Comparison of ENCODE assay signal across 15 cellular contexts in genomic region chr18:45731706-45732105, GRCh38. TPM values are rescaled to one million over a fixed set of nuclear protein-coding genes. Genes with fewer than 3 reads are reported as not detected.
DNase-seq lines count a peak whose midpoint lies in the region; ATAC-seq and TF ChIP-seq lines count a peak whose summit lies in the region.
"Had no signal": no experiment of that assay in that cellular context is flagged by ENCODE, and none has a peak within 500 bp of the region (broad histone marks: within the 10 kb centered on the region; RNA-seq: fewer than 3 reads in every experiment).

No MANE protein-coding gene starts in this region.

- DNase-seq in IMR-90: no peak
- DNase-seq in SJSA1 (ENCODE audit: low read depth in 1 of 2, low spot score in 2 of 2): no peak
- DNase-seq in fibroblast of villous mesenchyme (ENCODE audit: low read depth): peak; percentile 32
- no peak for DNase-seq in smooth muscle cell (lab: John Stamatoyannopoulos, UW; ENCODE audit: unreplicated experiment)
- DNase-seq in neuronal stem cell (ENCODE audit: low spot score): no peak
- DNase-seq in cerebellum (ENCODE audit: low spot score): no peak
- DNase-seq in GDM1 (lab: John Stamatoyannopoulos, UW): no peak
- DNase-seq: CD8-positive, alpha-beta T cell; COR-L47; GOT3; H9 had no signal

- ATAC-seq in IMR-90 (ENCODE audit: low read depth): no peak
- ATAC-seq: CD8-positive, alpha-beta T cell; K562 had no signal

- no peak overlapping the region for H2AFZ ChIP-seq in IMR-90 (replicated peaks; ENCODE audit: low read length, poor library complexity)
- no peak overlapping the region for H2AFZ ChIP-seq in smooth muscle cell (ENCODE audit: low read depth)
- H2AFZ ChIP-seq in neuronal stem cell (ENCODE audit: low read length): no peak overlapping the region

- intact Hi-C loops in IMR-90 (cut with micrococcal nuclease): no loop called here

- H2BK120ac ChIP-seq in IMR-90 (ENCODE audit: low read depth, low read length) (peak overlapping the region; percentile 96), neuronal stem cell (ENCODE audit: low read depth, low read length) (no peak overlapping the region)

- BruUV-seq in IMR-90 (replicated peaks; lab: Mats Ljungman, UMichigan): no TSS peak

- H2AK5ac ChIP-seq in IMR-90 (ENCODE audit: low read depth, low read length) (peak overlapping the region; percentile 76; the same call in 1 of the 2 replicates), neuronal stem cell (ENCODE audit: low read depth, low read length) (no peak overlapping the region)

- peak overlapping the region; percentile 62; the same call in 1 of the 2 replicates for H3K56ac ChIP-seq in IMR-90 (ENCODE audit: extremely low read depth, insufficient read depth, low read length)

- no peaks in the 10 kb centered on the region for H3K27me3 ChIP-seq in IMR-90 (ENCODE audit: control insufficient read depth, insufficient read depth, low read length)
- H3K27me3 ChIP-seq in SJSA1 (replicated peaks): no peaks in the 10 kb centered on the region
- no peaks in the 10 kb centered on the region for H3K27me3 ChIP-seq in smooth muscle cell (ENCODE audit: low read depth)
- H3K27me3 ChIP-seq in neuronal stem cell (ENCODE audit: control insufficient read depth in 3 of 3, insufficient read depth in 3 of 3, low read depth in 1 of 3, low read length in 3 of 3): no peaks in the 10 kb centered on the region

- H3K79me1 ChIP-seq in IMR-90 (ENCODE audit: low read depth in 1 of 2, low read length in 2 of 2): peaks cover 0 to 6% of the 10 kb centered on the region in 2 experiments; a peak in 1 of 4 replicates
- H3K79me1 ChIP-seq in neuronal stem cell (ENCODE audit: low read depth, low read length): no peaks in the 10 kb centered on the region

- H2BK12ac ChIP-seq in neuronal stem cell (ENCODE audit: low read length): no peak overlapping the region

- H3K4me2 ChIP-seq in IMR-90 (ENCODE audit: low read depth, low read length) (no peak overlapping the region), smooth muscle cell (peak overlapping the region; percentile 9), neuronal stem cell (ENCODE audit: insufficient read depth, low read length, poor library complexity, severe bottlenecking) (no peak overlapping the region)

- TF ChIP-seq RAD21 in IMR-90 (IDR thresholded peaks at IDR 0.05; ENCODE audit: low read length): no peak

- peak overlapping the region; percentile 75 for H2BK5ac ChIP-seq in IMR-90 (ENCODE audit: low read depth, low read length, poor library complexity, severe bottlenecking)
- H2BK5ac ChIP-seq in neuronal stem cell (ENCODE audit: low read length): no peak overlapping the region

- H3K79me2 ChIP-seq in smooth muscle cell (ENCODE audit: low read depth): no peaks in the 10 kb centered on the region

- peak overlapping the region; percentile 97 for H2BK20ac ChIP-seq in IMR-90 (ENCODE audit: low read depth, low read length)

- H3K23ac ChIP-seq in IMR-90 (ENCODE audit: low read depth, low read length) (peak overlapping the region; percentile 72), neuronal stem cell (ENCODE audit: low read depth, low read length, poor library complexity) (no peak overlapping the region)

- peak overlapping the region; percentile 84 for H4K91ac ChIP-seq in IMR-90 (ENCODE audit: insufficient read depth, low read depth, low read length)
- no peak overlapping the region for H4K91ac ChIP-seq in neuronal stem cell (ENCODE audit: low read depth, low read length, poor library complexity)

- WGBS in IMR-90 (ENCODE audit: extremely low coverage in 2 of 2, insufficient read length in 1 of 2), 2 experiments: no CpG with 5 or more reads among the region's 2 CpGs
- 83% methylated on average over 2 of the region's 2 CpGs for WGBS in smooth muscle cell (ENCODE audit: low lambda C conversion rate)
- WGBS in neuronal stem cell (ENCODE audit: extremely low coverage in 2 of 2, insufficient read length in 2 of 2, insufficient replicate concordance in 1 of 2), 2 donors: no CpG with 5 or more reads among the region's 2 CpGs

- H3K4ac ChIP-seq in IMR-90 (ENCODE audit: low read depth, low read length) (peak overlapping the region; percentile 96), neuronal stem cell (ENCODE audit: low read length) (no peak overlapping the region)

- H3F3A ChIP-seq in smooth muscle cell (ENCODE audit: low read depth): no peaks in the 10 kb centered on the region

- peak overlapping the region; percentile 56; the same call in 1 of the 2 replicates for H4K5ac ChIP-seq in IMR-90 (ENCODE audit: low read depth, low read length)

- TF ChIP-seq CTCF in IMR-90 (conservative IDR thresholded peaks at IDR 0.05; ENCODE audit: low read depth, low read length) (no peak), fibroblast of villous mesenchyme (IDR thresholded peaks at IDR 0.05; ENCODE audit: insufficient read depth, low read depth, low read length) (no peak), smooth muscle cell (IDR thresholded peaks at IDR 0.05; ENCODE audit: borderline replicate concordance, insufficient read depth, poor library complexity, severe bottlenecking) (no peak)

- H3K14ac ChIP-seq in IMR-90 (replicated peaks; ENCODE audit: low read depth, low read length) (peak overlapping the region; percentile 85), neuronal stem cell (ENCODE audit: low read length) (no peak overlapping the region)

- H3K4me1 ChIP-seq in IMR-90 (ENCODE audit: control insufficient read depth, insufficient read depth, low read length): peaks cover 20% of the 10 kb centered on the region
- peaks cover 54% of the 10 kb centered on the region for H3K4me1 ChIP-seq in SJSA1 (replicated peaks)
- no peaks in the 10 kb centered on the region for H3K4me1 ChIP-seq in smooth muscle cell (ENCODE audit: low read depth)
- H3K4me1 ChIP-seq in neuronal stem cell (ENCODE audit: control insufficient read depth in 2 of 2, insufficient read depth in 1 of 2, low read depth in 1 of 2, low read length in 2 of 2): peaks cover 0 to 1% of the 10 kb centered on the region in 2 donors

- H3K9ac ChIP-seq in IMR-90 (ENCODE audit: low read depth, low read length) (no peak overlapping the region), smooth muscle cell (ENCODE audit: low read depth) (no peak overlapping the region), neuronal stem cell (ENCODE audit: low read depth, low read length, poor library complexity) (no peak overlapping the region)

- no peak for TF ChIP-seq POLR2A in IMR-90 (IDR thresholded peaks at IDR 0.05; ENCODE audit: low read depth, low read length)

- H2BK15ac ChIP-seq in IMR-90 (ENCODE audit: low read depth, low read length) (peak overlapping the region; percentile 69; the same call in 2 of the 3 replicates), neuronal stem cell (ENCODE audit: low read length) (no peak overlapping the region)

- CTCF ChIA-PET in IMR-90 (lab: Yijun Ruan, JAX): interaction anchor here (0.7 to 2.1 kb wide), 3 partner anchors 14 to 34 kb away, joined by 3 to 6 read pairs (median 3); no protein-coding TSS in a partner anchor

- H3K27ac ChIP-seq in IMR-90 (ENCODE audit: insufficient read depth, low read length): no peak overlapping the region
- peak overlapping the region; percentile 56 for H3K27ac ChIP-seq in SJSA1
- peak overlapping the region; percentile 37 for H3K27ac ChIP-seq in smooth muscle cell (ENCODE audit: low read depth)
- no peak overlapping the region for H3K27ac ChIP-seq in neuronal stem cell (replicated peaks; ENCODE audit: low read length)
- H3K27ac ChIP-seq: HL-60 had no signal

- H3K18ac ChIP-seq in IMR-90 (ENCODE audit: low read depth, low read length) (peak overlapping the region; percentile 91), neuronal stem cell (ENCODE audit: low read length) (no peak overlapping the region)

- H4K20me1 ChIP-seq in IMR-90 (ENCODE audit: insufficient read depth, low read length) (no peaks in the 10 kb centered on the region), smooth muscle cell (ENCODE audit: low read depth) (no peaks in the 10 kb centered on the region)

- H2AK9ac ChIP-seq in IMR-90 (replicated peaks; ENCODE audit: low read depth, low read length, poor library complexity): no peak overlapping the region

- H3K9me1 ChIP-seq in IMR-90 (ENCODE audit: insufficient read depth, low read length): peaks cover 20% of the 10 kb centered on the region

- no peak overlapping the region for H3K4me3 ChIP-seq in IMR-90 (ENCODE audit: insufficient read depth, low read depth, low read length)
- H3K4me3 ChIP-seq in SJSA1: no peak overlapping the region
- H3K4me3 ChIP-seq in fibroblast of villous mesenchyme (ENCODE audit: low read depth, low read length): no peak overlapping the region
- H3K4me3 ChIP-seq in smooth muscle cell: no peak overlapping the region
- H3K4me3 ChIP-seq in neuronal stem cell (ENCODE audit: low read length in 2 of 2): no peak overlapping the region
- H3K4me3 ChIP-seq: K562 had no signal

- H4K8ac ChIP-seq in IMR-90 (ENCODE audit: low read depth in 2 of 2, low read length in 2 of 2): peak overlapping the region; percentile 24 to 89; a peak in 3 of 4 replicates
- H4K8ac ChIP-seq in neuronal stem cell (ENCODE audit: low read depth, low read length): no peak overlapping the region

- in situ Hi-C loops in IMR-90 (cut with MboI; ENCODE audit: low sequenced_read_pairs): no loop called here

- dilution Hi-C loops in IMR-90 (cut with HindIII; ENCODE audit: low sequenced_read_pairs, unreplicated experiment): no loop called here

- H3K9me3 ChIP-seq in IMR-90 (ENCODE audit: control insufficient read depth, insufficient read depth, low read length) (no peaks in the 10 kb centered on the region), SJSA1 (replicated peaks) (0 out of 2 replicates have a peak, but pooled peaks cover 3% of the 10 kb centered on the region), smooth muscle cell (replicated peaks; ENCODE audit: low read depth) (no peaks in the 10 kb centered on the region), neuronal stem cell (replicated peaks in 1 of 2; ENCODE audit: control insufficient read depth in 2 of 2, insufficient read depth in 1 of 2, low read depth in 1 of 2, low read length in 2 of 2) (no peaks in the 10 kb centered on the region)

- H3K36me3 ChIP-seq in IMR-90 (ENCODE audit: control insufficient read depth, insufficient read depth, low read length): no peaks in the 10 kb centered on the region
- peaks cover 2% of the 10 kb centered on the region; the same call in 1 of the 2 replicates for H3K36me3 ChIP-seq in SJSA1
- H3K36me3 ChIP-seq in smooth muscle cell (ENCODE audit: low read depth): no peaks in the 10 kb centered on the region
- no peaks in the 10 kb centered on the region for H3K36me3 ChIP-seq in neuronal stem cell (replicated peaks in 1 of 2; ENCODE audit: control insufficient read depth in 2 of 2, insufficient read depth in 2 of 2, low read length in 2 of 2)

- POLR2A ChIA-PET in IMR-90 (lab: Charles Lee; ENCODE audit: unreplicated experiment): no interaction called here

RNA-seq across cellular contexts. Expression of gene SLC14A1, which starts 7.7 kb away (rescaled TPM):
- 21.7 and 31.9 TPM in 2 replicates for total RNA-seq in IMR-90 (2012; rRNA removed)
- polyA plus RNA-seq in IMR-90 (2012; rRNA removed): 18.3 and 20.5 TPM in 2 replicates
- polyA plus RNA-seq in IMR-90 (2012; cell fraction: cytosol; rRNA removed): 24.8 and 32.4 TPM in 2 replicates
- 45.7 and 80.2 TPM in 2 replicates for polyA plus RNA-seq in IMR-90 (2012; cell fraction: nucleus; rRNA removed; ENCODE audit: low replicate concordance)
- total RNA-seq in SJSA1 (2014; rRNA removed; shearing (Covaris generic)): 5.1 and 7.8 TPM in 2 replicates
- total RNA-seq in fibroblast of villous mesenchyme: 0.86 and 9.3 TPM in 2 replicates
- total RNA-seq in smooth muscle cell: 24.7 and 37.9 TPM in 2 replicates
- 13.6 and 20.0 TPM in 2 replicates for polyA plus RNA-seq in smooth muscle cell
- polyA plus RNA-seq in neuronal stem cell (2013, experiment 1 of 2): not detected
- polyA plus RNA-seq in neuronal stem cell (2013, experiment 2 of 2): not detected
- total RNA-seq in cerebellum: 3.7 TPM
- total RNA-seq: A673, H9 had no signal
- polyA plus RNA-seq: CD14-positive monocyte had no signal

Comparison
In these comparisons a context has a peak if more than half of its experiments do, and no peak if none do; other contexts are left out.
1. H3K27ac ChIP-seq: peak in SJSA1 (single experiment) and smooth muscle cell (single experiment); none in IMR-90 (single experiment) and neuronal stem cell (single experiment).